2 cellular contexts compared by ENCODE assay signal in the genomic region with DNA sequence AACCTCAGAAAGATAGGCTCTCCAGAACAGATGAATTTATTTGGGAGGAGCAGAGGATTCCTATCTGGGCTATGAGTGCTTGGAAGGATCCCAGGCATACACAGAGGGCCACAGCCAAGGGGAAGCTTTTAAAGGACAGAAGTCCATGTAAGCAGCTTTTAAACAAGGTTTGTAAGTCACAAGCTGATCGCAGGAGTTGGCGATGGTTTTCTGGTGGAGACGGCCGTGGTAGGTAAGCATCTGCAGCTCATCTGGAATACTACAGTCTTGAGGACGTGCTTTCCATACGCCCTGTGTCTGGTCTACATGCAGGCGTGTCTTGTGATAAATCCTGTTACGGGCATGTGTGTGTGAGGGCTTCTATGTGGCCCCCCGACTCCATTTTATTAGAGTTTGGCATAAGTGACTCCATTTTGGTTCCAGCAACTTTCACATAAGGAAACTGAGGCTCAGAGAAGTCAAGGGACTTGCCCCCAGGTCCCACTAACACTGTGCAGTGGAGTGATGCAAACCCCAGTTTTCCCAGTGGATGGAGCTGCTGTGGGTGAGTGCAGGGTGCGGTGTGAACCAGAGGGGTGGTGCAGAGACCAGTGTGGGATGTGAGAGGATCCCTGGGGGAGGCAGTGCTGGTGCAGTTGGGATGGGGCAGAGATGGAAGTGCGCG.
TF ChIP-seq lines count a peak whose summit lies in the region.

No MANE protein-coding gene starts in this region.

TF ChIP-seq in H1, 55 proteins besides CTCF, POLR2A, EP300 and RAD21:
- no peak for TF ChIP-seq E2F6 (IDR thresholded peaks at IDR 0.05)
- no peak for TF ChIP-seq SRF (IDR thresholded peaks at IDR 0.05; ENCODE audit: low read depth, low read length)
- no peak for TF ChIP-seq SIX5 (IDR thresholded peaks at IDR 0.05; ENCODE audit: low read depth, low read length)
- no peak for TF ChIP-seq ASH2L (IDR thresholded peaks at IDR 0.05; ENCODE audit: low read length)
- no peak for TF ChIP-seq MAFK (IDR thresholded peaks at IDR 0.05; ENCODE audit: low read depth, low read length)
- TF ChIP-seq, protein P1, sequence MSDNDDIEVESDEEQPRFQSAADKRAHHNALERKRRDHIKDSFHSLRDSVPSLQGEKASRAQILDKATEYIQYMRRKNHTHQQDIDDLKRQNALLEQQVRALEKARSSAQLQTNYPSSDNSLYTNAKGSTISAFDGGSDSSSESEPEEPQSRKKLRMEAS (IDR thresholded peaks at IDR 0.05), result no peak
- TF ChIP-seq SP1 (IDR thresholded peaks at IDR 0.05; ENCODE audit: low read depth, low read length), result no peak
- no peak for TF ChIP-seq SP2 (IDR thresholded peaks at IDR 0.05; ENCODE audit: low read length)
- no peak for TF ChIP-seq PHF8 (conservative IDR thresholded peaks at IDR 0.05; ENCODE audit: low read depth, low read length)
- TF ChIP-seq EGR1 (IDR thresholded peaks at IDR 0.05; ENCODE audit: borderline replicate concordance, low read depth, low read length), result no peak
- no peak for TF ChIP-seq ZNF274 (IDR thresholded peaks at IDR 0.05; ENCODE audit: borderline replicate concordance, extremely low read depth, low read length)
- no peak for TF ChIP-seq BCL11A (IDR thresholded peaks at IDR 0.05; ENCODE audit: low read depth in 2 of 2, low read length in 2 of 2)
- TF ChIP-seq GABPA (IDR thresholded peaks at IDR 0.05; ENCODE audit: borderline replicate concordance, insufficient read depth, low read length), result no peak
- no peak for TF ChIP-seq FOSL1 (IDR thresholded peaks at IDR 0.05; ENCODE audit: insufficient read depth, low read depth, low read length)
- TF ChIP-seq, protein P2, sequence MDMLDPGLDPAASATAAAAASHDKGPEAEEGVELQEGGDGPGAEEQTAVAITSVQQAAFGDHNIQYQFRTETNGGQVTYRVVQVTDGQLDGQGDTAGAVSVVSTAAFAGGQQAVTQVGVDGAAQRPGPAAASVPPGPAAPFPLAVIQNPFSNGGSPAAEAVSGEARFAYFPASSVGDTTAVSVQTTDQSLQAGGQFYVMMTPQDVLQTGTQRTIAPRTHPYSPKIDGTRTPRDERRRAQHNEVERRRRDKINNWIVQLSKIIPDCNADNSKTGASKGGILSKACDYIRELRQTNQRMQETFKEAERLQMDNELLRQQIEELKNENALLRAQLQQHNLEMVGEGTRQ (IDR thresholded peaks at IDR 0.05; ENCODE audit: low read length), result no peak
- TF ChIP-seq TBP (IDR thresholded peaks at IDR 0.05; ENCODE audit: low read depth, low read length), result no peak
- TF ChIP-seq EZH2 (IDR thresholded peaks at IDR 0.05; ENCODE audit: low read depth, low read length, severe bottlenecking), result no peak
TF ChIP-seq in H1: peak in this region for 0.

TF ChIP-seq in GM12891, 5 proteins besides CTCF, POLR2A, EP300 and RAD21:
- TF ChIP-seq SPI1 (IDR thresholded peaks at IDR 0.05; ENCODE audit: low read depth, low read length), result no peak
- TF ChIP-seq POLR2AphosphoS5 (IDR thresholded peaks at IDR 0.05; ENCODE audit: low read depth, low read length), result no peak
- no peak for TF ChIP-seq PAX5 (IDR thresholded peaks at IDR 0.05; ENCODE audit: insufficient read depth, low read length, severe bottlenecking)
- no peak for TF ChIP-seq POU2F2 (IDR thresholded peaks at IDR 0.05; ENCODE audit: low read depth, low read length)
- TF ChIP-seq TAF1 (IDR thresholded peaks at IDR 0.05; ENCODE audit: low read depth, low read length), result no peak
